3 cellular contexts compared by ENCODE assay signal in the genomic region with DNA sequence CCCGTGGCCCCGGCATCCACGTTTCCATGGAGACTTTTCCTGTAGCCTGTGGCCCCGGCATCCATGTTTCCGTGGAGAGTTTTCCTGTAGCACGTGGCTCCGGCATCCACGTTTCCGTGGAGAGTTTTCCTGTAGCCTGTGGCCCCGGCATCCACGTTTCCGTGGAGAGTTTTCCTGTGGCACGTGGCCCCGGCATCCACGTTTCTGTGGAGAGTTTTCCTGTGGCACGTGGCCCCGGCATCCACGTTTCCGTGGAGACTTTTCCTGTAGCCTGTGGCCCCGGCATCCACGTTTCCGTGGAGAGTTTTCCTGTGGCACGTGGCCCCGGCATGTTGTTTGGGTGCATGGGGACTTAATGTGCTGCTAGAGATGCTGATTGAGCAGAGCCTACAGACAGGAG. TPM values are rescaled to one million over a fixed set of nuclear protein-coding genes. Genes with fewer than 3 reads are reported as not detected.
"Had no signal": no experiment of that assay in that cellular context is flagged by ENCODE, and none has a peak within 500 bp of the region (broad histone marks: within the 10 kb centered on the region; RNA-seq: fewer than 3 reads in every experiment).

No MANE protein-coding gene starts in this region.

RNA-seq across cellular contexts. Expression of a gene that starts 23.0 kb away (rescaled TPM):
- total RNA-seq: HFFc6, HT1080 had no signal
- polyA plus RNA-seq: IgD-negative memory B cell had no signal
